21 cellular contexts compared by ENCODE assay signal in the genomic region with DNA sequence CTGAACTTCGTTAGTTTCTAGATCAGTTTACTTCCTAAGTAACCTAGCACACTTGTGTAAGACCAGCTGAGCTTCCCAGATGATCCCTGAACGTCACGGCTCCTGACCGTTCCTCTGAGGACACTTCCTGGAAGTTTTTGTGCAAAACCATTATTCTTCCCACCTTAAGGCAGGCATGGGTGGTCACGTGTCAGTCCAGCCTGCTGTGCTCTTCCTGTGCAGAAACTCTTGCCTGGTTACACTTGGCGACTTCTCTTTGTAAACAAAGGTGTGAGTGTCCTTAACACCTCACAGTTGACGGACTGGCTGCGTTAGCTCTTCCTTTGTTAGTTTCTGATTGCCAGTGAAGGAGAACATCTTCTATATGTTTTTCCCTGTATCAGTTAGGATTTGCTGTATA.
DNase-seq lines count a peak whose midpoint lies in the region; ATAC-seq, FAIRE-seq and TF ChIP-seq lines count a peak whose summit lies in the region.
"Had no signal": no experiment of that assay in that cellular context is flagged by ENCODE, and none has a peak within 500 bp of the region (broad histone marks: within the 10 kb centered on the region; RNA-seq: fewer than 3 reads in every experiment).

No MANE protein-coding gene starts in this region.

- no peak for FAIRE-seq in pancreas (lab: Jason Lieb, UNC)
- FAIRE-seq: astrocyte, colon, HTR-8/SVneo, RCC 7860 had no signal

- DNase-seq in DMS53 (lab: John Stamatoyannopoulos, UW) (peak; percentile 86), LNCaP clone FGC (ENCODE audit: low read depth) (peak; percentile 21), esophagus squamous epithelium (lab: John Stamatoyannopoulos, UW) (no peak), pancreas (no peak), NCI-H774 (lab: John Stamatoyannopoulos, UW) (no peak)
- DNase-seq: activated CD4-positive, alpha-beta T cell treated with anti-CD3 and anti-CD28 coated beads for 4 hours; activated CD8-positive, alpha-beta memory T cell treated with anti-CD3 and anti-CD28 coated beads, Interleukin-2, amount 50 U/mL, for 48 hours; activated naive CD4-positive, alpha-beta T cell treated with Interleukin-2 at 50 U/mL for 16 hours; AML-193; GDM1; NCI-H1436; NCI-H2227 treated with DMSO at 0.1 percent for 48 hours; NK-92 treated with Interleukin-12 subunit alpha and Interleukin-12 subunit beta, amount 100 ng/mL, for 24 hours; stimulated activated CD4-positive, alpha-beta T cell treated with anti-CD3 and anti-CD28 coated beads, Interleukin-4, amount 100 ng/mL, for 24 hours had no signal

- H3K27me3 ChIP-seq in esophagus squamous epithelium (no peaks in the 10 kb centered on the region), neutrophil (no peaks in the 10 kb centered on the region), pancreas (peaks cover 0 to 4% (median 0%) of the 10 kb centered on the region in 4 donors)
- H3K27me3 ChIP-seq: gastroesophageal sphincter had no signal

- TF ChIP-seq POLR2A in esophagus squamous epithelium (IDR thresholded peaks at IDR 0.05), result no peak

- ATAC-seq in pancreas (no peak), HG03097 (IDR thresholded peaks at IDR 0.05; ENCODE audit: low FRiP score, unreplicated experiment) (no peak)
- ATAC-seq: gastroesophageal sphincter had no signal

- TF ChIP-seq CTCF in LNCaP clone FGC (IDR thresholded peaks at IDR 0.05; ENCODE audit: control insufficient read depth, extremely low read depth, insufficient read depth) (no peak), esophagus squamous epithelium (IDR thresholded peaks at IDR 0.05) (no peak), neutrophil (IDR thresholded peaks at IDR 0.05) (no peak), pancreas (IDR thresholded peaks at IDR 0.05) (no peak)

- H3K36me3 ChIP-seq in esophagus squamous epithelium (no peaks in the 10 kb centered on the region), neutrophil (no peaks in the 10 kb centered on the region), pancreas (no peaks in the 10 kb centered on the region)
- H3K36me3 ChIP-seq: gastroesophageal sphincter had no signal

- H3K27ac ChIP-seq in esophagus squamous epithelium, result peak overlapping the region; percentile 39 to 73 (median 52)
- peak overlapping the region; percentile 53 for H3K27ac ChIP-seq in neutrophil
- H3K27ac ChIP-seq in pancreas, result no peak overlapping the region

- intact Hi-C loops in esophagus squamous epithelium (cut with DNase I), result no loop called here
- intact Hi-C loops in pancreas (cut with DNase I), result no loop called here

- no peaks in the 10 kb centered on the region for H3K9me3 ChIP-seq in esophagus squamous epithelium
- no peaks in the 10 kb centered on the region for H3K9me3 ChIP-seq in neutrophil
- H3K9me3 ChIP-seq in pancreas, result no peaks in the 10 kb centered on the region
- H3K9me3 ChIP-seq: gastroesophageal sphincter had no signal

- no peak overlapping the region for H3K4me3 ChIP-seq in LNCaP clone FGC (ENCODE audit: low read depth, low read length)
- no peak overlapping the region for H3K4me3 ChIP-seq in esophagus squamous epithelium
- no peak overlapping the region for H3K4me3 ChIP-seq in neutrophil (ENCODE audit: low read depth in 1 of 2, low read length in 1 of 2)
- H3K4me3 ChIP-seq in pancreas, result no peak overlapping the region
- H3K4me3 ChIP-seq: gastroesophageal sphincter had no signal

- H3K4me1 ChIP-seq in esophagus squamous epithelium (peaks cover 23 to 57% (median 39%) of the 10 kb centered on the region in 3 donors), neutrophil (ENCODE audit: control insufficient read depth in 1 of 2, insufficient read depth in 1 of 2, low read depth in 1 of 2, low read length in 1 of 2) (peaks cover 49% of the 10 kb centered on the region in 2 experiments), pancreas (peaks cover 0 to 11% (median 3%) of the 10 kb centered on the region in 3 donors)

- 50 to 59% methylated on average over 8 of the region's 8 CpGs for WGBS in esophagus squamous epithelium, 2 donors
- 57 to 58% methylated on average over 8 of the region's 8 CpGs for WGBS in pancreas, 2 donors

Comparison
In these comparisons a context has a peak if more than half of its experiments do, and no peak if none do; other contexts are left out.
1. DNase-seq: peak in DMS53 (single experiment) and LNCaP clone FGC (single experiment); none in esophagus squamous epithelium (single experiment), pancreas (0 of 6) and NCI-H774 (single experiment).
2. H3K27ac ChIP-seq: peak in esophagus squamous epithelium (4 of 4) and neutrophil (single experiment); none in pancreas (0 of 4).